Comparison of ENCODE assay signal across 12 cellular contexts in genomic region chr5:57566914-57567313, GRCh38.
DNase-seq lines count a peak whose midpoint lies in the region; ATAC-seq and TF ChIP-seq lines count a peak whose summit lies in the region.
"Had no signal": no experiment of that assay in that cellular context is flagged by ENCODE, and none has a peak within 500 bp of the region (broad histone marks: within the 10 kb centered on the region; RNA-seq: fewer than 3 reads in every experiment).

No MANE protein-coding gene starts in this region.

- ATAC-seq in HG02938 (IDR thresholded peaks at IDR 0.05; ENCODE audit: unreplicated experiment): peak; percentile 65
- no peak for ATAC-seq in GM18870 (IDR thresholded peaks at IDR 0.05; ENCODE audit: unreplicated experiment)
- no peak for ATAC-seq in HG02852 (IDR thresholded peaks at IDR 0.05; ENCODE audit: unreplicated experiment)
- ATAC-seq: stimulated activated effector memory CD8-positive, alpha-beta T cell treated with anti-CD3 and anti-CD28 coated beads, Interleukin-12 subunit alpha, Interleukin-12 subunit beta, amount 100 ng/mL, for 72 hours had no signal

- H3K79me2 ChIP-seq in SK-N-SH (ENCODE audit: insufficient read depth): no peaks in the 10 kb centered on the region

- no peaks in the 10 kb centered on the region for H4K20me1 ChIP-seq in SK-N-SH (ENCODE audit: insufficient read depth)

- H3K27ac Mint-ChIP-seq in chondrocyte (ENCODE audit: unreplicated experiment) (peak overlapping the region; percentile 72), nephron (peak overlapping the region; percentile 80 to 96 (median 94))
- H3K27ac Mint-ChIP-seq: IgD-negative memory B cell; stimulated activated effector memory CD8-positive, alpha-beta T cell treated with anti-CD3 and anti-CD28 coated beads, Interleukin-12 subunit alpha, Interleukin-12 subunit beta, amount 100 ng/mL, for 72 hours had no signal

- no peak overlapping the region for H3K27ac ChIP-seq in SK-N-SH (ENCODE audit: low read depth in 2 of 2, low read length in 1 of 2)
- H3K27ac ChIP-seq: lower lobe of right lung had no signal

- no peaks in the 10 kb centered on the region for H3K27me3 ChIP-seq in SK-N-SH (ENCODE audit: insufficient read depth)

- H3K27me3 Mint-ChIP-seq in chondrocyte (ENCODE audit: low read depth) (no peaks in the 10 kb centered on the region), nephron (ENCODE audit: low read depth) (no peaks in the 10 kb centered on the region)

- POLR2A ChIA-PET in SK-N-SH (lab: Yijun Ruan, JAX): no interaction called here

- no peak overlapping the region for H3K4me2 ChIP-seq in SK-N-SH

- no peak overlapping the region for H3K4me3 ChIP-seq in SK-N-SH (ENCODE audit: low read depth in 2 of 2, low read length in 1 of 2)
- H3K4me3 ChIP-seq: lower lobe of right lung had no signal

- H3K9me2 ChIP-seq in SK-N-SH: no peaks in the 10 kb centered on the region; the same call in 1 of the 2 replicates

- no peaks in the 10 kb centered on the region for H3K4me1 ChIP-seq in SK-N-SH (ENCODE audit: control insufficient read depth in 1 of 2, insufficient read depth in 2 of 2, low read depth in 1 of 2, low read length in 1 of 2)
- H3K4me1 ChIP-seq: lower lobe of right lung had no signal

- H2AFZ ChIP-seq in SK-N-SH (ENCODE audit: low read depth): no peak overlapping the region

- no peak for TF ChIP-seq RAD21 in SK-N-SH (IDR thresholded peaks at IDR 0.05; ENCODE audit: low read length)

- H3K9me3 ChIP-seq in SK-N-SH: no peaks in the 10 kb centered on the region
- H3K9me3 ChIP-seq: lower lobe of right lung had no signal

- peak; percentile 7 for DNase-seq in EL
- no peak for DNase-seq in chondrocyte (ENCODE audit: low spot score)
- DNase-seq in globus pallidus (ENCODE audit: low spot score): no peak
- DNase-seq in SK-N-SH: no peak
- DNase-seq: activated CD4-positive, alpha-beta T cell treated with anti-CD3 and anti-CD28 coated beads, Interleukin-2, amount 50 U/mL, for 1 hour; lower lobe of right lung had no signal

- no peak for TF ChIP-seq EP300 in SK-N-SH (IDR thresholded peaks at IDR 0.05; ENCODE audit: borderline replicate concordance in 1 of 2, low read depth in 1 of 2, low read length in 1 of 2)

- CTCF ChIA-PET in SK-N-SH (lab: Yijun Ruan, JAX): no interaction called here

- H3K36me3 Mint-ChIP-seq in chondrocyte (ENCODE audit: low read depth) (no peaks in the 10 kb centered on the region), nephron (ENCODE audit: low read depth) (no peaks in the 10 kb centered on the region)
- H3K36me3 Mint-ChIP-seq: IgD-negative memory B cell; stimulated activated effector memory CD8-positive, alpha-beta T cell treated with anti-CD3 and anti-CD28 coated beads, Interleukin-12 subunit alpha, Interleukin-12 subunit beta, amount 100 ng/mL, for 72 hours had no signal

- TF ChIP-seq CTCF in chondrocyte (IDR thresholded peaks at IDR 0.05): no peak
- TF ChIP-seq CTCF in nephron (IDR thresholded peaks at IDR 0.05; ENCODE audit: unreplicated experiment in 3 of 3): no peak
- no peak for TF ChIP-seq CTCF in SK-N-SH (IDR thresholded peaks at IDR 0.05)

- H3K4me3 Mint-ChIP-seq in chondrocyte (ENCODE audit: unreplicated experiment) (no peak overlapping the region), nephron (peak overlapping the region in 1 of 3 experiments; percentile 26)
- H3K4me3 Mint-ChIP-seq: IgD-negative memory B cell; stimulated activated effector memory CD8-positive, alpha-beta T cell treated with anti-CD3 and anti-CD28 coated beads, Interleukin-12 subunit alpha, Interleukin-12 subunit beta, amount 100 ng/mL, for 72 hours had no signal

- H3K9me3 Mint-ChIP-seq in chondrocyte (ENCODE audit: low read depth) (no peaks in the 10 kb centered on the region), nephron (no peaks in the 10 kb centered on the region)
- H3K9me3 Mint-ChIP-seq: stimulated activated effector memory CD8-positive, alpha-beta T cell treated with anti-CD3 and anti-CD28 coated beads, Interleukin-12 subunit alpha, Interleukin-12 subunit beta, amount 100 ng/mL, for 72 hours had no signal

- H3K4me1 Mint-ChIP-seq in chondrocyte (ENCODE audit: low read depth) (peaks cover 11% of the 10 kb centered on the region), nephron (peaks cover 45% of the 10 kb centered on the region)
- H3K4me1 Mint-ChIP-seq: stimulated activated effector memory CD8-positive, alpha-beta T cell treated with anti-CD3 and anti-CD28 coated beads, Interleukin-12 subunit alpha, Interleukin-12 subunit beta, amount 100 ng/mL, for 72 hours had no signal

- 94% methylated on average over 5 of the region's 5 CpGs for WGBS in SK-N-SH (ENCODE audit: low lambda C conversion rate)

- no peaks in the 10 kb centered on the region for H3K36me3 ChIP-seq in SK-N-SH (replicated peaks in 1 of 2; ENCODE audit: control insufficient read depth in 1 of 2, insufficient read depth in 2 of 2, low read length in 1 of 2)
- H3K36me3 ChIP-seq: lower lobe of right lung had no signal

- no peaks in the 10 kb centered on the region for H3F3A ChIP-seq in SK-N-SH (replicated peaks; ENCODE audit: insufficient read depth)

- H3K9ac ChIP-seq in SK-N-SH: no peak overlapping the region

TF ChIP-seq in SK-N-SH, 30 proteins besides CTCF, POLR2A, EP300 and RAD21 (continues in another document):
- TF ChIP-seq PBX3 (IDR thresholded peaks at IDR 0.05): no peak
- no peak for TF ChIP-seq GABPA (IDR thresholded peaks at IDR 0.05; ENCODE audit: low read depth)
- no peak for TF ChIP-seq NFIC (IDR thresholded peaks at IDR 0.05; ENCODE audit: borderline replicate concordance)
- no peak for TF ChIP-seq REST (IDR thresholded peaks at IDR 0.05; ENCODE audit: low read depth, low read length)
- TF ChIP-seq FOSL2 (IDR thresholded peaks at IDR 0.05; ENCODE audit: borderline replicate concordance, low read depth): no peak
- no peak for TF ChIP-seq TAF1 (IDR thresholded peaks at IDR 0.05; ENCODE audit: borderline replicate concordance, low read depth, low read length)
- no peak for TF ChIP-seq ZBTB33 (IDR thresholded peaks at IDR 0.05; ENCODE audit: borderline replicate concordance, low read depth)
- TF ChIP-seq MAX (IDR thresholded peaks at IDR 0.05; ENCODE audit: low read depth): no peak
- TF ChIP-seq FOXM1 (IDR thresholded peaks at IDR 0.05; ENCODE audit: low read depth): no peak
- TF ChIP-seq JUND (IDR thresholded peaks at IDR 0.05): no peak
- TF ChIP-seq GATA2 (CRISPR knock-in tag; IDR thresholded peaks at IDR 0.05): no peak
